ENCODE assay signal across 8 cellular contexts in genomic region chr1:15246960-15247614, GRCh38. TPM values are rescaled to one million over a fixed set of nuclear protein-coding genes. Genes with fewer than 3 reads are reported as not detected.
DNase-seq lines count a peak whose midpoint lies in the region; ATAC-seq and TF ChIP-seq lines count a peak whose summit lies in the region.

Gene FHAD1 (plus strand): TSS chr1:15247223. CDS start chr1:15251785, 4,562 bp downstream.

- intact Hi-C loops in left lung (cut with DNase I) = no loop called here

- no peak within 1 kb of the TSS for H3K27ac ChIP-seq in coronary artery
- H3K27ac ChIP-seq in left lung = peak within 1 kb of the TSS; percentile 26 to 69

- peaks cover 0 to 11% of the 10 kb centered on the region in 2 donors for H3K27me3 ChIP-seq in left lung

- DNase-seq in GM13976 (ENCODE audit: low spot score) (peak; percentile 85), NCI-H128 (lab: John Stamatoyannopoulos, UW; ENCODE audit: unreplicated experiment) (peak; percentile 68), coronary artery (ENCODE audit: low spot score) (no peak), left lung (peak; percentile 61 to 87), inferior parietal cortex (ENCODE audit: extremely low spot score) (no peak)
- peak; percentile 19 for DNase-seq in activated CD4-positive, alpha-beta T cell treated with anti-CD3 and anti-CD28 coated beads for 1 hour
- DNase-seq in stimulated activated CD4-positive, alpha-beta T cell treated with anti-CD3 and anti-CD28 coated beads, Interleukin-4, amount 100 ng/mL, for 24 hours = peak; percentile 44
- no peak for DNase-seq in central memory CD4-positive, alpha-beta T cell

- H3K4me1 ChIP-seq in left lung = peaks cover 0 to 43% of the 10 kb centered on the region in 2 donors

- in situ Hi-C loops in GM13976 (cut with MboI; ENCODE audit: low sequenced_read_pairs, unreplicated experiment) = no loop called here

- no peaks in the 10 kb centered on the region for H3K36me3 ChIP-seq in left lung

- H3K4me3 ChIP-seq in coronary artery (peak within 1 kb of the TSS; percentile 66), left lung (peak within 1 kb of the TSS; percentile 39 to 47)

- peak; percentile 84 for ATAC-seq in left lung

- no peaks in the 10 kb centered on the region for H3K9me3 ChIP-seq in left lung

- TF ChIP-seq CTCF in GM13976 (IDR thresholded peaks at IDR 0.05; ENCODE audit: borderline replicate concordance, control extremely low read depth, extremely low read depth, insufficient read depth, missing control alignments) (no peak), coronary artery (IDR thresholded peaks at IDR 0.05) (no peak), left lung (IDR thresholded peaks at IDR 0.05) (no peak)

RNA-seq across cellular contexts. Expression of gene FHAD1, which starts in this region (rescaled TPM):
- total RNA-seq in left lung = 1 to 10 TPM; 1.4 to 8.5 TPM

Comparison
In these comparisons a context has a peak if more than half of its experiments do, and no peak if none do; other contexts are left out.
1. DNase-seq: peak in GM13976 (single experiment), NCI-H128 (single experiment), activated CD4-positive, alpha-beta T cell treated with anti-CD3 and anti-CD28 coated beads for 1 hour (single experiment), left lung (2 of 2) and stimulated activated CD4-positive, alpha-beta T cell treated with anti-CD3 and anti-CD28 coated beads, Interleukin-4, amount 100 ng/mL, for 24 hours (single experiment); none in coronary artery (single experiment), inferior parietal cortex (single experiment) and central memory CD4-positive, alpha-beta T cell (single experiment).
2. H3K27ac ChIP-seq: peak in left lung (2 of 2); none in coronary artery (0 of 2).